Comparison of ENCODE assay signal across 11 cellular contexts in genomic region chr10:7457478-7458316, GRCh38. TPM values are rescaled to one million over a fixed set of nuclear protein-coding genes. Genes with fewer than 3 reads are reported as not detected.
A peak's percentile ranks its signal among the peaks of the same experiment; 100 is the strongest.
DNase-seq lines count a peak whose midpoint lies in the region; ATAC-seq and TF ChIP-seq lines count a peak whose summit lies in the region.
"Had no signal": no experiment of that assay in that cellular context is flagged by ENCODE, and none has a peak within 500 bp of the region (broad histone marks: within the 10 kb centered on the region; RNA-seq: fewer than 3 reads in every experiment).

No MANE protein-coding gene starts in this region.

- H3K4me3 Mint-ChIP-seq in GM23338, result no peak overlapping the region

- peaks cover 8% of the 10 kb centered on the region for H3K27me3 Mint-ChIP-seq in GM23338 (ENCODE audit: insufficient read depth, low read depth, poor library complexity)

- DNase-seq in GM23338 (ENCODE audit: low spot score) (no peak), left lobe of liver (ENCODE audit: low spot score) (no peak), NCI-H1105 (lab: John Stamatoyannopoulos, UW) (no peak), NCI-H774 (lab: John Stamatoyannopoulos, UW) (no peak), NCI-H82 treated with DMSO at 0.1 percent for 48 hours (lab: John Stamatoyannopoulos, UW; ENCODE audit: unreplicated experiment) (no peak), spleen (no peak)
- DNase-seq: NCI-H187, SW 1271 had no signal

- peaks cover 3% of the 10 kb centered on the region; the same call in 1 of the 3 replicates for H3K36me3 Mint-ChIP-seq in GM23338 (ENCODE audit: low read depth)

- no peaks in the 10 kb centered on the region for H3F3A ChIP-seq in GM23338 (replicated peaks; ENCODE audit: low read depth)

- no peak overlapping the region for H3K27ac Mint-ChIP-seq in GM23338

- H3K4me2 ChIP-seq in GM23338, result no peak overlapping the region

- H3K27me3 ChIP-seq in GM23338 (ENCODE audit: insufficient read depth) (no peaks in the 10 kb centered on the region), spleen (replicated peaks in 1 of 7) (no peaks in the 10 kb centered on the region)

- TF ChIP-seq POLR2A in spleen (IDR thresholded peaks at IDR 0.05), result no peak

- H3K9me3 Mint-ChIP-seq in GM23338, result peaks cover 5% of the 10 kb centered on the region

- intact Hi-C loops in spleen (cut with DNase I; ENCODE audit: low total_unique reads), result no loop called here

- H3K27ac ChIP-seq in GM23338 (ENCODE audit: low read depth), result no peak overlapping the region
- peak overlapping the region in 3 of 8 donors; percentile 9 to 18 (median 11) for H3K27ac ChIP-seq in spleen
- H3K27ac ChIP-seq: gastroesophageal sphincter had no signal

- H3K9me3 ChIP-seq in spleen, result peaks cover 0 to 4% (median 0%) of the 10 kb centered on the region in 8 donors
- H3K9me3 ChIP-seq: gastroesophageal sphincter had no signal

- no peaks in the 10 kb centered on the region for H3K36me3 ChIP-seq in GM23338 (ENCODE audit: insufficient read depth)
- H3K36me3 ChIP-seq in spleen, result no peaks in the 10 kb centered on the region
- H3K36me3 ChIP-seq: gastroesophageal sphincter had no signal

- H3K4me1 Mint-ChIP-seq in GM23338, result peaks cover 3% of the 10 kb centered on the region; the same call in 2 of the 3 replicates

- H3K9me2 ChIP-seq in GM23338 (ENCODE audit: insufficient read depth), result peaks cover 9% of the 10 kb centered on the region; the same call in 1 of the 2 replicates

- TF ChIP-seq CTCF in GM23338 (conservative IDR thresholded peaks at IDR 0.05; ENCODE audit: low read depth in 2 of 2) (no peak), spleen (IDR thresholded peaks at IDR 0.05 in 8 of 11, conservative IDR thresholded peaks at IDR 0.05 in 3 of 11) (no peak)

- 71 to 80% (median 74%) methylated on average over 14 of the region's 14 CpGs for WGBS in spleen, 5 donors

- no peak overlapping the region for H3K4me3 ChIP-seq in GM23338
- no peak overlapping the region for H3K4me3 ChIP-seq in spleen
- H3K4me3 ChIP-seq: gastroesophageal sphincter had no signal

- H4K20me1 ChIP-seq in GM23338 (replicated peaks; ENCODE audit: insufficient read depth), result no peaks in the 10 kb centered on the region

- 0 out of 2 replicates have a peak overlapping the region, but pooled peaks have one; percentile 23 for H2AFZ ChIP-seq in GM23338

- no peaks in the 10 kb centered on the region for H3K79me2 ChIP-seq in GM23338 (replicated peaks; ENCODE audit: insufficient read depth)

- H3K4me1 ChIP-seq in GM23338 (ENCODE audit: insufficient read depth), result no peaks in the 10 kb centered on the region
- H3K4me1 ChIP-seq in spleen, result peaks cover 0 to 14% (median 8%) of the 10 kb centered on the region in 6 donors
- H3K4me1 ChIP-seq: gastroesophageal sphincter had no signal

- ATAC-seq in GM18873 (IDR thresholded peaks at IDR 0.05; ENCODE audit: low FRiP score, unreplicated experiment), result peak; percentile 56
- ATAC-seq in GM23338, result no peak
- peak; percentile 82 for ATAC-seq in HG03565 (IDR thresholded peaks at IDR 0.05; ENCODE audit: unreplicated experiment)
- peak; percentile 19 for ATAC-seq in left lobe of liver
- ATAC-seq: gastroesophageal sphincter had no signal

TF ChIP-seq in GM23338, 12 proteins besides CTCF, POLR2A, EP300 and RAD21 (continues in another document):
- TF ChIP-seq, protein P1, sequence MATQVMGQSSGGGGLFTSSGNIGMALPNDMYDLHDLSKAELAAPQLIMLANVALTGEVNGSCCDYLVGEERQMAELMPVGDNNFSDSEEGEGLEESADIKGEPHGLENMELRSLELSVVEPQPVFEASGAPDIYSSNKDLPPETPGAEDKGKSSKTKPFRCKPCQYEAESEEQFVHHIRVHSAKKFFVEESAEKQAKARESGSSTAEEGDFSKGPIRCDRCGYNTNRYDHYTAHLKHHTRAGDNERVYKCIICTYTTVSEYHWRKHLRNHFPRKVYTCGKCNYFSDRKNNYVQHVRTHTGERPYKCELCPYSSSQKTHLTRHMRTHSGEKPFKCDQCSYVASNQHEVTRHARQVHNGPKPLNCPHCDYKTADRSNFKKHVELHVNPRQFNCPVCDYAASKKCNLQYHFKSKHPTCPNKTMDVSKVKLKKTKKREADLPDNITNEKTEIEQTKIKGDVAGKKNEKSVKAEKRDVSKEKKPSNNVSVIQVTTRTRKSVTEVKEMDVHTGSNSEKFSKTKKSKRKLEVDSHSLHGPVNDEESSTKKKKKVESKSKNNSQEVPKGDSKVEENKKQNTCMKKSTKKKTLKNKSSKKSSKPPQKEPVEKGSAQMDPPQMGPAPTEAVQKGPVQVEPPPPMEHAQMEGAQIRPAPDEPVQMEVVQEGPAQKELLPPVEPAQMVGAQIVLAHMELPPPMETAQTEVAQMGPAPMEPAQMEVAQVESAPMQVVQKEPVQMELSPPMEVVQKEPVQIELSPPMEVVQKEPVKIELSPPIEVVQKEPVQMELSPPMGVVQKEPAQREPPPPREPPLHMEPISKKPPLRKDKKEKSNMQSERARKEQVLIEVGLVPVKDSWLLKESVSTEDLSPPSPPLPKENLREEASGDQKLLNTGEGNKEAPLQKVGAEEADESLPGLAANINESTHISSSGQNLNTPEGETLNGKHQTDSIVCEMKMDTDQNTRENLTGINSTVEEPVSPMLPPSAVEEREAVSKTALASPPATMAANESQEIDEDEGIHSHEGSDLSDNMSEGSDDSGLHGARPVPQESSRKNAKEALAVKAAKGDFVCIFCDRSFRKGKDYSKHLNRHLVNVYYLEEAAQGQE (IDR thresholded peaks at IDR 0.05; ENCODE audit: unreplicated experiment), result no peak
- TF ChIP-seq POLR2AphosphoS5 (IDR thresholded peaks at IDR 0.05; ENCODE audit: low read depth), result no peak
- no peak for TF ChIP-seq EZH2 (IDR thresholded peaks at IDR 0.05; ENCODE audit: low read depth, unreplicated experiment)
- TF ChIP-seq STAT1 (IDR thresholded peaks at IDR 0.05; ENCODE audit: unreplicated experiment), result no peak
- no peak for TF ChIP-seq ZNF462 (CRISPR knock-in tag; IDR thresholded peaks at IDR 0.05)
- TF ChIP-seq ZNF114 (CRISPR knock-in tag; IDR thresholded peaks at IDR 0.05), result no peak
- TF ChIP-seq CREB1 (CRISPR knock-in tag; IDR thresholded peaks at IDR 0.05; ENCODE audit: low read depth), result no peak
- TF ChIP-seq JUNB (IDR thresholded peaks at IDR 0.05; ENCODE audit: unreplicated experiment), result no peak

RNA-seq across cellular contexts. Expression of gene SFMBT2, which starts 46.9 kb away (rescaled TPM):
- total RNA-seq in GM23338 (2014; rRNA removed; shearing (Covaris generic)), result 6.7 and 7.4 TPM in 2 replicates
- polyA plus RNA-seq in GM23338 (2016; fragmentation: Nextera tagmentation; extraction: Ambion mirVana) (2.7 and 2.9 TPM in 2 replicates), spleen (1 to 10 TPM; 4.4 to 6.2 (median 6.0) TPM)
- total RNA-seq in left lobe of liver (1.1 TPM), spleen (10 to 100 TPM; 28.4 to 47.7 (median 38.8) TPM)
